15 cellular contexts compared by ENCODE assay signal in genomic region chr11:130190371-130190881, GRCh38. TPM values are rescaled to one million over a fixed set of nuclear protein-coding genes. Genes with fewer than 3 reads are reported as not detected.
"Had no signal": no experiment of that assay in that cellular context is flagged by ENCODE, and none has a peak within 500 bp of the region (broad histone marks: within the 10 kb centered on the region; RNA-seq: fewer than 3 reads in every experiment).

No MANE protein-coding gene starts in this region.

- H3K27me3 ChIP-seq: heart left ventricle, left lung, upper lobe of right lung had no signal

- ATAC-seq: activated T-helper 17 cell treated with anti-CD3 and anti-CD28 coated beads, Interleukin-2, amount 50 U/mL, for 72 hours; naive thymus-derived CD4-positive, alpha-beta T cell; sciatic nerve had no signal

- H3K36me3 ChIP-seq: heart left ventricle, upper lobe of right lung, WERI-Rb-1 had no signal

- H3K27ac ChIP-seq: heart left ventricle, left lung, upper lobe of right lung, WERI-Rb-1 had no signal

- H3K4me1 ChIP-seq: upper lobe of right lung had no signal

- DNase-seq: activated CD4-positive, alpha-beta T cell treated with anti-CD3 and anti-CD28 coated beads for 48 hours; activated naive CD4-positive, alpha-beta T cell treated with anti-CD3 and anti-CD28 coated beads, Interleukin-2, amount 10 ng/mL, durations not matched to agents 7 days and 5 days; effector CD8-positive, alpha-beta T cell; heart left ventricle; naive thymus-derived CD4-positive, alpha-beta T cell; stimulated activated CD4-positive, alpha-beta T cell treated with anti-CD3 and anti-CD28 coated beads, Interleukin-2, amount 100 ng/mL, for 24 hours; stimulated activated naive CD4-positive, alpha-beta T cell; SW 1271; T-helper 9 cell; upper lobe of right lung; WERI-Rb-1 had no signal

- H3K9me3 ChIP-seq: heart left ventricle, left lung, upper lobe of right lung had no signal

- H3K4me3 ChIP-seq: heart left ventricle, left lung, upper lobe of right lung had no signal

RNA-seq across cellular contexts. Expression of gene ST14, which starts 30.8 kb away (rescaled TPM):
- polyA plus RNA-seq: fibroblast of lung had no signal
